1 cellular context compared by ENCODE assay signal in the genomic region with DNA sequence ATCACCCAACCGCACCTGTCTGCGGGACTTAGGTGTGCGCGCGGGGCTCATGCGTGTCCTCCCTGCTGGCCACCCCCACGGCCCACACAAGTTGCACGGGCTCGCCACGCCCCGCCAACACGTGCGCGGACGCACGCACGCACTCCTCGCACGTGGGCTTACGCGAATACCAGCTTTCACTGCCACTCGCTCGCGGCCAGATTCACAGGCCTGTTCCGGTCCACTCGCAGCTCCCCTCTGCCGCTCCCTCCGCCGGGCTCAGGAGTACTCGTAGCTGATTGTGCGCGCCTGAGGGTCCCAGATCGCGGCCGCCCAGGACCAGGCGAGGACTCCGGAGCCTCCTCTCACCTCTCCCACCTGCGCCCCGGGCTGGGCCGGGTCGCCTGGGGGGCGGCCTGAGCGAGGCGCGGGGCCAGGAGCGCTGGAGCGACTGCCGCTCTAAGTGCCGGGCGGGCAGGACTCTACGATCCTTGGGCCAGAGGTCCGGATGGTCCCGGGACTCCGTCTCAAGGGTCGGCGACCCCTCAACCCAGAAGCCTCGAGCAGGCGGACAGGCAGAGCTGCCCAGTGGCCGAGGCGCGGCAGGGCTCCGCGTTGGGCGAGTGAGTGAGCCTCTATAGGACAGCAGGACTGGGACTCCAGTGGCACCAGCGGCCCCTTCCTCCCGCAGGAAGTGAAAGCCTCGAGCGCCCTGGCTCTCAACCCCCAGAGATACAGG.
TF ChIP-seq lines count a peak whose summit lies in the region.

No MANE protein-coding gene starts in this region.

TF ChIP-seq in WTC11, 78 proteins besides CTCF, POLR2A, EP300 and RAD21 (continued from another document):
- TF ChIP-seq, protein P1, sequence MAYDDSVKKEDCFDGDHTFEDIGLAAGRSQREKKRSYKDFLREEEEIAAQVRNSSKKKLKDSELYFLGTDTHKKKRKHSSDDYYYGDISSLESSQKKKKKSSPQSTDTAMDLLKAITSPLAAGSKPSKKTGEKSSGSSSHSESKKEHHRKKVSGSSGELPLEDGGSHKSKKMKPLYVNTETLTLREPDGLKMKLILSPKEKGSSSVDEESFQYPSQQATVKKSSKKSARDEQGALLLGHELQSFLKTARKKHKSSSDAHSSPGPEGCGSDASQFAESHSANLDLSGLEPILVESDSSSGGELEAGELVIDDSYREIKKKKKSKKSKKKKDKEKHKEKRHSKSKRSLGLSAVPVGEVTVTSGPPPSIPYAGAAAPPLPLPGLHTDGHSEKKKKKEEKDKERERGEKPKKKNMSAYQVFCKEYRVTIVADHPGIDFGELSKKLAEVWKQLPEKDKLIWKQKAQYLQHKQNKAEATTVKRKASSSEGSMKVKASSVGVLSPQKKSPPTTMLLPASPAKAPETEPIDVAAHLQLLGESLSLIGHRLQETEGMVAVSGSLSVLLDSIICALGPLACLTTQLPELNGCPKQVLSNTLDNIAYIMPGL (CRISPR knock-in tag; IDR thresholded peaks at IDR 0.05): peak; percentile 44; the same call in 1 of the 2 replicates
- peak; percentile 16; the same call in 1 of the 2 replicates for TF ChIP-seq CREB1 (CRISPR knock-in tag; IDR thresholded peaks at IDR 0.05)
- TF ChIP-seq ETV6 (CRISPR knock-in tag; IDR thresholded peaks at IDR 0.05): no peak
- TF ChIP-seq, protein P2, sequence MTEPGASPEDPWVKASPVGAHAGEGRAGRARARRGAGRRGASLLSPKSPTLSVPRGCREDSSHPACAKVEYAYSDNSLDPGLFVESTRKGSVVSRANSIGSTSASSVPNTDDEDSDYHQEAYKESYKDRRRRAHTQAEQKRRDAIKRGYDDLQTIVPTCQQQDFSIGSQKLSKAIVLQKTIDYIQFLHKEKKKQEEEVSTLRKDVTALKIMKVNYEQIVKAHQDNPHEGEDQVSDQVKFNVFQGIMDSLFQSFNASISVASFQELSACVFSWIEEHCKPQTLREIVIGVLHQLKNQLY (CRISPR knock-in tag; IDR thresholded peaks at IDR 0.05): 0 out of 2 replicates have a peak, but pooled peaks have one; percentile 67
- TF ChIP-seq TCF7 (CRISPR knock-in tag; IDR thresholded peaks at IDR 0.05; ENCODE audit: low read depth): peak; percentile 79; the same call in 1 of the 2 replicates
- TF ChIP-seq, protein P3, sequence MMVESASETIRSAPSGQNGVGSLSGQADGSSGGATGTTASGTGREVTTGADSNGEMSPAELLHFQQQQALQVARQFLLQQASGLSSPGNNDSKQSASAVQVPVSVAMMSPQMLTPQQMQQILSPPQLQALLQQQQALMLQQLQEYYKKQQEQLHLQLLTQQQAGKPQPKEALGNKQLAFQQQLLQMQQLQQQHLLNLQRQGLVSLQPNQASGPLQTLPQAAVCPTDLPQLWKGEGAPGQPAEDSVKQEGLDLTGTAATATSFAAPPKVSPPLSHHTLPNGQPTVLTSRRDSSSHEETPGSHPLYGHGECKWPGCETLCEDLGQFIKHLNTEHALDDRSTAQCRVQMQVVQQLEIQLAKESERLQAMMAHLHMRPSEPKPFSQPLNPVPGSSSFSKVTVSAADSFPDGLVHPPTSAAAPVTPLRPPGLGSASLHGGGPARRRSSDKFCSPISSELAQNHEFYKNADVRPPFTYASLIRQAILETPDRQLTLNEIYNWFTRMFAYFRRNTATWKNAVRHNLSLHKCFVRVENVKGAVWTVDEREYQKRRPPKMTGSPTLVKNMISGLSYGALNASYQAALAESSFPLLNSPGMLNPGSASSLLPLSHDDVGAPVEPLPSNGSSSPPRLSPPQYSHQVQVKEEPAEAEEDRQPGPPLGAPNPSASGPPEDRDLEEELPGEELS (CRISPR knock-in tag; IDR thresholded peaks at IDR 0.05): no peak
- peak; percentile 82 for TF ChIP-seq TP53 (CRISPR knock-in tag; IDR thresholded peaks at IDR 0.05)
- no peak for TF ChIP-seq ZNF263 (CRISPR knock-in tag; IDR thresholded peaks at IDR 0.05; ENCODE audit: low read depth)
- TF ChIP-seq ZNF317 (CRISPR knock-in tag; IDR thresholded peaks at IDR 0.05; ENCODE audit: borderline replicate concordance, low read depth): 0 out of 2 replicates have a peak, but pooled peaks have one; percentile 26
- TF ChIP-seq, protein P4, sequence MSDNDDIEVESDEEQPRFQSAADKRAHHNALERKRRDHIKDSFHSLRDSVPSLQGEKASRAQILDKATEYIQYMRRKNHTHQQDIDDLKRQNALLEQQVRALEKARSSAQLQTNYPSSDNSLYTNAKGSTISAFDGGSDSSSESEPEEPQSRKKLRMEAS (CRISPR knock-in tag; IDR thresholded peaks at IDR 0.05): peak; percentile 46; the same call in 1 of the 2 replicates
